ENCODE assay signal across 10 cellular contexts in the genomic region with DNA sequence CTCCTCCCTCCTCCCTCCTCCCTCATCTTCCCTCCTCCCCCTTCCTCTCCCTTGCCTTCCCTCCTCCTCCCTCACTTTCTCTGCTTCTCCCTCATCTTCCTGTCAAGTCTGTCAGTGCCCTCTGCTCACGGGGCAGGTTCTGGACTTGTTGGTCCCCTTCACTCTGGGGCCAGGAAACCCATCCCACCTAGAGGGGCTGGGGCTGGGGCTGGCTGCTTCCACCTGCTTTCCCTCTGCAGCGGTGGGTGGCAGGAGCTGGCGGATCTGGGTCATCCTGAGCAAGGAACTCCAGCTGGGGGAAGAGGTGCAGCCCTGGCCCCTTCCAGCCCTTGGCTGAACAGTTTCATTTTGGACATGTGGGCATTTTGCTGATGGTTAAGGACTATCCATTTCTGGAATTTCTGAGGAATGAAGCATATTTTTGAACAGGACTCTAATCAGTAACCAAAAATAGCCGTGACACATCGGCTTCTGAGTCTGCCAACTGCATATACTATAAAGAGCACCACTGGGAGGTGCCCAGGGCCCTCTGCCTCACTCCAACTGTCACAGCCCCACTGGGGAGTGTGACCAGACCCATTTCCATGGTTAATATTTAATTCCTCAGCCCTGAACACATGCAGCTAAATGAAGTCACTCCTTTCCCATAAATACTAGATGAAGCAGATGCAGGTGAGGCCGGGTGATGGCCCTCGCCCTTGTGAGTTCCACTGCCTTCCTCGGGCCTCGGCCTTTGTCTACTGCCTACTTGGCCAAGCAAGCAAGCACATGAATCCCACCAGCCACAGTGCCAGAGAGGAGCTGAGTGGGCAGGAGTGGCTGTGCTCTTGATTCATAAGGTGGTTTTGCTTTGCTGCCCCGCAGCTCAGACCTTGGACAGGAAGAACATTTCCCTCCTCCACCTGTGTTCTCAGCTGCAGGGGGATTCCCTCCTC. TPM values are rescaled to one million over a fixed set of nuclear protein-coding genes. Genes with fewer than 3 reads are reported as not detected.
DNase-seq lines count a peak whose midpoint lies in the region; ATAC-seq and TF ChIP-seq lines count a peak whose summit lies in the region.
"Had no signal": no experiment of that assay in that cellular context is flagged by ENCODE, and none has a peak within 500 bp of the region (broad histone marks: within the 10 kb centered on the region; RNA-seq: fewer than 3 reads in every experiment).

No MANE protein-coding gene starts in this region.

- no peak for ATAC-seq in activated CD8-positive, alpha-beta T cell treated with anti-CD3 and anti-CD28 coated beads, Interleukin-2, amount 10 ng/mL, durations not matched to agents 7 days and 5 days
- ATAC-seq: Panc1 had no signal

- no peak for TF ChIP-seq CTCF in GM13977 (IDR thresholded peaks at IDR 0.05; ENCODE audit: extremely low read depth, insufficient read depth, missing control alignments)
- TF ChIP-seq CTCF in fibroblast of villous mesenchyme (IDR thresholded peaks at IDR 0.05; ENCODE audit: insufficient read depth, low read depth, low read length), result no peak

- CTCF ChIA-PET in activated CD8-positive, alpha-beta T cell treated with anti-CD3 and anti-CD28 coated beads, Interleukin-2, amount 10 ng/mL, durations not matched to agents 7 days and 5 days (lab: Charles Lee), result no interaction called here

- no peaks in the 10 kb centered on the region for H3K27me3 Mint-ChIP-seq in activated CD8-positive, alpha-beta T cell treated with anti-CD3 and anti-CD28 coated beads, Interleukin-2, amount 10 ng/mL, durations not matched to agents 7 days and 5 days (ENCODE audit: low read depth)
- H3K27me3 Mint-ChIP-seq: brain had no signal

- H3K4me3 Mint-ChIP-seq in activated CD8-positive, alpha-beta T cell treated with anti-CD3 and anti-CD28 coated beads, Interleukin-2, amount 10 ng/mL, durations not matched to agents 7 days and 5 days, result no peak overlapping the region
- H3K4me3 Mint-ChIP-seq: brain had no signal

- H3K36me3 Mint-ChIP-seq in activated CD8-positive, alpha-beta T cell treated with anti-CD3 and anti-CD28 coated beads, Interleukin-2, amount 10 ng/mL, durations not matched to agents 7 days and 5 days (ENCODE audit: low read depth), result no peaks in the 10 kb centered on the region

- in situ Hi-C loops in GM13977 (cut with MboI; ENCODE audit: low pct_unique_long_range_greater_than_20kb, low sequenced_read_pairs, unreplicated experiment), result no loop called here

- H3K27ac Mint-ChIP-seq in activated CD8-positive, alpha-beta T cell treated with anti-CD3 and anti-CD28 coated beads, Interleukin-2, amount 10 ng/mL, durations not matched to agents 7 days and 5 days, result no peak overlapping the region

- POLR2A ChIA-PET in activated CD8-positive, alpha-beta T cell treated with anti-CD3 and anti-CD28 coated beads, Interleukin-2, amount 10 ng/mL, durations not matched to agents 7 days and 5 days (lab: Charles Lee), result no interaction called here

- peak; percentile 55 for DNase-seq in GM13977 (ENCODE audit: low spot score)
- peak; percentile 72 for DNase-seq in HK-2 (ENCODE audit: unreplicated experiment)
- DNase-seq in fibroblast of villous mesenchyme (ENCODE audit: low read depth), result peak; percentile 6
- DNase-seq in renal cortical epithelial cell (ENCODE audit: low read depth), result peak; percentile 91
- DNase-seq in activated CD8-positive, alpha-beta T cell treated with anti-CD3 and anti-CD28 coated beads, Interleukin-2, amount 10 ng/mL, durations not matched to agents 7 days and 5 days, result no peak
- DNase-seq in cerebellum (ENCODE audit: low spot score), result no peak
- DNase-seq in CD1c-positive myeloid dendritic cell (ENCODE audit: extremely low spot score), result no peak
- DNase-seq in NK-92 (lab: John Stamatoyannopoulos, UW; ENCODE audit: unreplicated experiment), result no peak

- H3K9me3 Mint-ChIP-seq in activated CD8-positive, alpha-beta T cell treated with anti-CD3 and anti-CD28 coated beads, Interleukin-2, amount 10 ng/mL, durations not matched to agents 7 days and 5 days (ENCODE audit: insufficient read depth), result no peaks in the 10 kb centered on the region

- H3K4me1 Mint-ChIP-seq in activated CD8-positive, alpha-beta T cell treated with anti-CD3 and anti-CD28 coated beads, Interleukin-2, amount 10 ng/mL, durations not matched to agents 7 days and 5 days (ENCODE audit: low read depth), result no peaks in the 10 kb centered on the region

- no peak overlapping the region for H3K4me3 ChIP-seq in fibroblast of villous mesenchyme (ENCODE audit: low read depth, low read length)

RNA-seq across cellular contexts. Expression of a gene that starts 39.8 kb away (rescaled TPM):
- total RNA-seq in fibroblast of villous mesenchyme, result under 0.01 and 0.32 TPM in 2 replicates
- 4.9 and 5.2 TPM in 2 replicates for total RNA-seq in renal cortical epithelial cell
- total RNA-seq in activated CD8-positive, alpha-beta T cell treated with anti-CD3 and anti-CD28 coated beads, Interleukin-2, amount 10 ng/mL, durations not matched to agents 7 days and 5 days, result under 1 TPM; 0.05 to 0.21 TPM
- 4.5 TPM for total RNA-seq in cerebellum

RNA-seq across cellular contexts. Expression of a gene that starts 39.9 kb away (rescaled TPM):
- total RNA-seq in fibroblast of villous mesenchyme, result 0.32 and 0.43 TPM in 2 replicates
- 1.4 and 10.9 TPM in 2 replicates for total RNA-seq in renal cortical epithelial cell
- under 1 TPM; 0.31 to 0.32 TPM for total RNA-seq in activated CD8-positive, alpha-beta T cell treated with anti-CD3 and anti-CD28 coated beads, Interleukin-2, amount 10 ng/mL, durations not matched to agents 7 days and 5 days
- 14.2 TPM for total RNA-seq in cerebellum

Comparison
In these comparisons a context has a peak if more than half of its experiments do, and no peak if none do; other contexts are left out.
1. DNase-seq: peak in GM13977 (single experiment), HK-2 (single experiment), fibroblast of villous mesenchyme (single experiment) and renal cortical epithelial cell (single experiment); none in activated CD8-positive, alpha-beta T cell treated with anti-CD3 and anti-CD28 coated beads, Interleukin-2, amount 10 ng/mL, durations not matched to agents 7 days and 5 days (single experiment), cerebellum (single experiment), CD1c-positive myeloid dendritic cell (single experiment) and NK-92 (single experiment).